ENCODE assay signal across 8 cellular contexts in the genomic region with DNA sequence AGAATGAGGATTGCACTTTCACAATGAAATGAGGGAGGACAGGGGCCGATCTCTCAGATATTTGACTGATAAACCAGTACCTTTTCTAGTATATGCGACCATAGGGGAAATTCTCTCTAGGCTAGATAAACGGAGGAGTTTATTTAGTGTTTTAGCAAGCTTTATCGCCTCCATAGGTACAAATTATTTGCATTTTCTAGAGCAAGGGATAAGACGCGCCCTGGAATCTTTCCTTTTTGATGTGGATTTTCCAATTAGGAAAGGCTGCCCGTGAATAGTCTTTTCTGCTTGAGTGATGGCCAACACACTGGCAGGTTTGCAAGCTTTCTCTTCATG. TPM values are rescaled to one million over a fixed set of nuclear protein-coding genes. Genes with fewer than 3 reads are reported as not detected.
DNase-seq lines count a peak whose midpoint lies in the region; FAIRE-seq and TF ChIP-seq lines count a peak whose summit lies in the region.

No MANE protein-coding gene starts in this region.

- H3K27me3 ChIP-seq in OCI-LY3 (ENCODE audit: low read depth, low read length) (no peaks in the 10 kb centered on the region), parathyroid adenoma (ENCODE audit: control insufficient read depth, insufficient read depth, low read length) (no peaks in the 10 kb centered on the region)

- H3K9me3 Mint-ChIP-seq in endothelial cell (ENCODE audit: unreplicated experiment) = no peaks in the 10 kb centered on the region

- peak overlapping the region; percentile 99 for H3K4me3 Mint-ChIP-seq in endothelial cell (ENCODE audit: unreplicated experiment)

- H3K27ac Mint-ChIP-seq in endothelial cell (ENCODE audit: unreplicated experiment) = peak overlapping the region; percentile 57

- TF ChIP-seq POLR2A in GM12891 (IDR thresholded peaks at IDR 0.05; ENCODE audit: low read depth, low read length) = no peak

- no peaks in the 10 kb centered on the region for H3K79me2 ChIP-seq in OCI-LY3 (ENCODE audit: low read length)
- no peaks in the 10 kb centered on the region for H3K79me2 ChIP-seq in parathyroid adenoma

- peaks cover 10% of the 10 kb centered on the region for H3K4me1 Mint-ChIP-seq in endothelial cell (ENCODE audit: unreplicated experiment)

- no peaks in the 10 kb centered on the region for H3K27me3 Mint-ChIP-seq in endothelial cell (ENCODE audit: unreplicated experiment)

- no peaks in the 10 kb centered on the region for H4K20me1 ChIP-seq in OCI-LY3 (ENCODE audit: insufficient read depth, low read length)

- H3K9ac ChIP-seq in OCI-LY3 (ENCODE audit: low read length) = peak overlapping the region; percentile 62
- no peak overlapping the region for H3K9ac ChIP-seq in parathyroid adenoma

- peak; percentile 34 for DNase-seq in DMS53 (lab: John Stamatoyannopoulos, UW)
- DNase-seq in endothelial cell (ENCODE audit: low spot score) = no peak
- no peak for DNase-seq in GM12891 (ENCODE audit: insufficient read length, low spot score)
- DNase-seq in stimulated activated CD4-positive, alpha-beta T cell treated with anti-CD3 and anti-CD28 coated beads, Interleukin-2, amount 100 ng/mL, for 24 hours = no peak
- DNase-seq in amygdala (lab: John Stamatoyannopoulos, UW) = no peak
- no peak for DNase-seq in COLO829 (ENCODE audit: low spot score)

- H3K36me3 ChIP-seq in OCI-LY3 (replicated peaks; ENCODE audit: low read depth, low read length) = peaks cover 3% of the 10 kb centered on the region
- H3K36me3 ChIP-seq in parathyroid adenoma (ENCODE audit: control insufficient read depth, insufficient read depth, low read length) = no peaks in the 10 kb centered on the region

- H3K27ac ChIP-seq in OCI-LY3 (ENCODE audit: low read length) = no peak overlapping the region
- H3K27ac ChIP-seq in parathyroid adenoma = no peak overlapping the region

- FAIRE-seq in GM12891 (lab: Jason Lieb, UNC) = no peak

- H2AFZ ChIP-seq in OCI-LY3 (ENCODE audit: low read depth, low read length) (peak overlapping the region; percentile 94), parathyroid adenoma (peak overlapping the region; percentile 89)

- TF ChIP-seq CTCF in OCI-LY3 (IDR thresholded peaks at IDR 0.05; ENCODE audit: low read depth, low read length) = no peak
- TF ChIP-seq CTCF in endothelial cell (IDR thresholded peaks at IDR 0.05; ENCODE audit: unreplicated experiment) = no peak
- TF ChIP-seq CTCF in parathyroid adenoma (IDR thresholded peaks at IDR 0.05) = no peak

- H3K4me3 ChIP-seq in OCI-LY3 (ENCODE audit: low read length) (peak overlapping the region; percentile 92), parathyroid adenoma (ENCODE audit: low read depth, low read length) (peak overlapping the region; percentile 90)

- peak overlapping the region; percentile 86 for H3K4me2 ChIP-seq in OCI-LY3 (ENCODE audit: low read length)
- peak overlapping the region; percentile 99 for H3K4me2 ChIP-seq in parathyroid adenoma (ENCODE audit: low read length)

- H3K4me1 ChIP-seq in OCI-LY3 (ENCODE audit: low read length) = peaks cover 3% of the 10 kb centered on the region; the same call in 1 of the 2 replicates
- H3K4me1 ChIP-seq in parathyroid adenoma = no peaks in the 10 kb centered on the region

- no peaks in the 10 kb centered on the region for H3K36me3 Mint-ChIP-seq in endothelial cell (ENCODE audit: low read depth, unreplicated experiment)

- H3K9me3 ChIP-seq in OCI-LY3 (ENCODE audit: insufficient read depth, low read length) (no peaks in the 10 kb centered on the region), parathyroid adenoma (ENCODE audit: control insufficient read depth, low read length) (no peaks in the 10 kb centered on the region)

TF ChIP-seq in GM12891, 5 proteins besides CTCF, POLR2A, EP300 and RAD21:
- TF ChIP-seq POLR2AphosphoS5 (IDR thresholded peaks at IDR 0.05; ENCODE audit: low read depth, low read length) (no peak), TAF1 (IDR thresholded peaks at IDR 0.05; ENCODE audit: low read depth, low read length) (no peak), PAX5 (IDR thresholded peaks at IDR 0.05; ENCODE audit: insufficient read depth, low read length, severe bottlenecking) (no peak), POU2F2 (IDR thresholded peaks at IDR 0.05; ENCODE audit: low read depth, low read length) (no peak), SPI1 (IDR thresholded peaks at IDR 0.05; ENCODE audit: low read depth, low read length) (no peak)

RNA-seq across cellular contexts. Expression of gene GDPD1, which starts 0.4 kb away (rescaled TPM):
- 3.1 TPM for total RNA-seq in endothelial cell (ENCODE audit: unreplicated experiment)
- polyA plus RNA-seq in GM12891 (2012; ENCODE audit: low read depth, missing spikeins) = 0.33 TPM

RNA-seq across cellular contexts. Expression of gene SMG8, which starts 10.1 kb away (rescaled TPM):
- 19.7 TPM for total RNA-seq in endothelial cell (ENCODE audit: unreplicated experiment)
- polyA plus RNA-seq in GM12891 (2012; ENCODE audit: low read depth, missing spikeins) = 8.2 TPM
